In the genomic region with DNA sequence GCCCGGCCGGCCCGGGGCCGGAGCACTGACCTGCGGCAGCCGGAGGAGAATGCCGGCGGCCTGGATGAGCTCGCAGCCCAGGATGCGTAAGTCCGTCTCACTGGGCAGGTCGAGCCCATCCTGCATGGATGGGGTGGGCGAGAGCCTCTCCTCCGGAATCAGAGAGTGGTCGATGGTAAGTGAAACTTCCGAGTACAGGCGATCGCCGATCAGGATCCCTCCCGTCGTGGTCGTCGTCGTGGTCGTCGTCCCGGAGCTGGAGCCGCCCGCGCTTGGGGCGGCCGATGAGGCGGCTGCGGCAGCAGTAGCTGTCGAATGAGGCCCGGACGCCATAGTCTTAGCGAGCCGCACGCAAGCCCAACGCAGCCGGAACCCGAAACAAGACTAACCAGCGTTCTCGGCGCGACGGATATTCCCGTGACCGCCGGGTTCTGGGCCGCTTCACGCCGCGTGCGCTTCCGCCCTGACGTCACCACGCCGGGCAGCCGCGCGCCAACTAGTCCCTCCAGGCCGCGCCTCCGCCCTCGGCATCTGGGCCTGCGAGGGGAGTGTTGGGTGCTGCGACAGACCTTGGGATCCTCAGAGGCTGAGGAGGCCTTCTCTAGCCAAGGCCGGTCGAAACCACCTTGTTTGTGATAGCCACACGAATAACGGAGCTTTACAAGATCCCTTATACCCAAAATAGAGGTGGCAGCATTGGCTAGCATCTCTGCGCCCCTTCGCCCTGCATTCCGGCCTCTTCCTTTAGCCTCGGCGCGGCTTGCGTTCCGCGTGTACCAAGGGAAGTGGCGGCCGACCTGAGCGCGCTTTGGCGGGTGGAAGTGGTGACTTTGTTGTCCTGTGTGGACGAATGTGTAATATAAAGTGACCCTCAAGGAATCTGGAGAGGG, we compare ENCODE assay signal across 8 cellular contexts. TPM values are rescaled to one million over a fixed set of nuclear protein-coding genes. Genes with fewer than 3 reads are reported as not detected.
DNase-seq lines count a peak whose midpoint lies in the region; ATAC-seq and TF ChIP-seq lines count a peak whose summit lies in the region.

CCNL1 (minus strand) TSS at position 386 of the 890 bp plus-strand sequence; CDS start at position 333, 53 bp downstream.

- peaks cover 14% of the 10 kb centered on the region for H3K79me1 ChIP-seq in trophoblast cell (ENCODE audit: low read length)

- ATAC-seq in HG02870 (IDR thresholded peaks at IDR 0.05; ENCODE audit: unreplicated experiment) (peak; percentile 73), T-cell (replicated peaks in 1 of 4) (peak; percentile 76 to 83 (median 82))

- WGBS in adipose tissue, 3 donors: 0 to 1% (median 1%) methylated on average over 87 to 88 of the region's 88 CpGs
- WGBS in trophoblast cell (ENCODE audit: extremely low coverage, insufficient coverage, insufficient read length): no CpG with 5 or more reads among the region's 88 CpGs
- 0 to 1% methylated on average over 49 to 51 of the region's 88 CpGs for WGBS in tibial nerve, 2 donors

- H4K8ac ChIP-seq in trophoblast cell (ENCODE audit: low read depth, low read length): peak within 1 kb of the TSS; percentile 99

- H3K4ac ChIP-seq in trophoblast cell (ENCODE audit: low read depth, low read length): peak within 1 kb of the TSS; percentile 99

- peaks cover 0 to 4% of the 10 kb centered on the region in 2 experiments for H3K4me1 ChIP-seq in trophoblast cell (ENCODE audit: control insufficient read depth in 1 of 2, insufficient read depth in 2 of 2, low read length in 2 of 2)
- H3K4me1 ChIP-seq in tibial nerve: peaks cover 0 to 51% (median 43%) of the 10 kb centered on the region in 4 donors

- H3K23ac ChIP-seq in trophoblast cell (ENCODE audit: low read length): no peak within 1 kb of the TSS

- H4K91ac ChIP-seq in trophoblast cell (ENCODE audit: low read depth, low read length): peak within 1 kb of the TSS; percentile 99

- H3K18ac ChIP-seq in trophoblast cell (ENCODE audit: low read length): peak within 1 kb of the TSS; percentile 100

- TF ChIP-seq CTCF in GM13977 (IDR thresholded peaks at IDR 0.05; ENCODE audit: extremely low read depth, insufficient read depth, missing control alignments): no peak
- peak in 2 of 5 experiments; percentile 38 to 56 for TF ChIP-seq CTCF in tibial nerve (IDR thresholded peaks at IDR 0.05)

- DNase-seq in GM13977 (ENCODE audit: low spot score) (peak; percentile 90), NCI-H146 (lab: John Stamatoyannopoulos, UW) (peak; percentile 99), T-cell (peak; percentile 90 to 97 (median 95)), cardiac septum (ENCODE audit: low spot score) (peak; percentile 97), trophoblast cell (peak; percentile 98 to 99), tibial nerve (ENCODE audit: low spot score in 2 of 2) (peak; percentile 95)

- H3K4me3 ChIP-seq in trophoblast cell (ENCODE audit: low read depth, low read length): peak within 1 kb of the TSS; percentile 99
- H3K4me3 ChIP-seq in tibial nerve: peak within 1 kb of the TSS; percentile 66 to 99 (median 82)

- H2AFZ ChIP-seq in trophoblast cell (ENCODE audit: insufficient read depth, low read length, poor library complexity): peak within 1 kb of the TSS; percentile 96

- TF ChIP-seq POLR2A in tibial nerve (IDR thresholded peaks at IDR 0.05): peak; percentile 99 to 100

- H3K4me3 Mint-ChIP-seq in T-cell: peak within 1 kb of the TSS; percentile 87 to 99 (median 93)

- H3K9me3 ChIP-seq in trophoblast cell (ENCODE audit: insufficient read depth, low read depth, low read length) (peaks cover 2% of the 10 kb centered on the region), tibial nerve (no peaks in the 10 kb centered on the region)

- H3K36me3 ChIP-seq in trophoblast cell (ENCODE audit: control insufficient read depth in 1 of 2, insufficient read depth in 2 of 2, low read length in 2 of 2) (peaks cover 2 to 5% of the 10 kb centered on the region in 2 experiments), tibial nerve (peaks cover 0 to 28% (median 0%) of the 10 kb centered on the region in 3 donors)

- peak within 1 kb of the TSS; percentile 66 for H2BK12ac ChIP-seq in trophoblast cell (ENCODE audit: low read length)

- peaks cover 50 to 55% (median 54%) of the 10 kb centered on the region in 3 donors for H3K4me1 Mint-ChIP-seq in T-cell

- H3K27ac Mint-ChIP-seq in T-cell: peak within 1 kb of the TSS; percentile 99 to 100

- H3K27ac ChIP-seq in adipose tissue (ENCODE audit: low read depth, low read length): peak within 1 kb of the TSS; percentile 100
- H3K27ac ChIP-seq in trophoblast cell (ENCODE audit: low read depth, low read length): peak within 1 kb of the TSS; percentile 96
- H3K27ac ChIP-seq in tibial nerve: peak within 1 kb of the TSS; percentile 97 to 100 (median 99)

- TF ChIP-seq EP300 in tibial nerve (IDR thresholded peaks at IDR 0.05): peak; percentile 97 to 100

- H3K36me3 Mint-ChIP-seq in T-cell: peaks cover 43% of the 10 kb centered on the region

- peak within 1 kb of the TSS; percentile 99 for H2AK5ac ChIP-seq in trophoblast cell (ENCODE audit: low read length)

- peak within 1 kb of the TSS; percentile 75 for H3K4me2 ChIP-seq in trophoblast cell (ENCODE audit: low read length)

- H2BK5ac ChIP-seq in trophoblast cell (ENCODE audit: low read depth, low read length, poor library complexity): peak within 1 kb of the TSS; percentile 97

- in situ Hi-C loops in GM13977 (cut with MboI; ENCODE audit: low pct_unique_long_range_greater_than_20kb, low sequenced_read_pairs, unreplicated experiment): no loop called here

- peaks cover 14% of the 10 kb centered on the region for H3K79me2 ChIP-seq in trophoblast cell (ENCODE audit: control insufficient read depth, insufficient read depth, low read length, poor library complexity)

- intact Hi-C loops in cardiac septum (cut with DNase I): loop anchor here (1.0 to 10.0 kb wide), 3 partner anchors 14 to 85 kb away; no protein-coding TSS in a partner anchor

- H3K14ac ChIP-seq in trophoblast cell (ENCODE audit: low read length): peak within 1 kb of the TSS; percentile 99

- H3K9ac ChIP-seq in trophoblast cell (ENCODE audit: low read length): peak within 1 kb of the TSS; percentile 99

- H3K27me3 Mint-ChIP-seq in T-cell: no peaks in the 10 kb centered on the region

- POLR2A ChIA-PET in T-cell (lab: Charles Lee): interaction anchor here (0.5 to 3.4 kb wide), 29 partner anchors 7 to 1485 kb away, joined by 3 to 177 read pairs (median 4); partner anchors contain the start of genes RSRC1 (in 1 of the 2) and SSR3 (in 1 of the 2)

- H3K27me3 ChIP-seq in trophoblast cell (ENCODE audit: insufficient read depth, low read length): no peaks in the 10 kb centered on the region
- no peaks in the 10 kb centered on the region for H3K27me3 ChIP-seq in tibial nerve

- CTCF ChIA-PET in T-cell (lab: Charles Lee): interaction anchor here (0.8 to 2.5 kb wide), 8 partner anchors 10 to 605 kb away, joined by 3 to 38 read pairs (median 4); partner anchors contain the start of gene SSR3 (in 1 of the 2)

- H2BK120ac ChIP-seq in trophoblast cell (ENCODE audit: insufficient read depth, low read length, poor library complexity): peak within 1 kb of the TSS; percentile 99

- no peaks in the 10 kb centered on the region for H3K9me3 Mint-ChIP-seq in T-cell

- peak within 1 kb of the TSS; percentile 99 for H4K12ac ChIP-seq in trophoblast cell (ENCODE audit: low read depth, low read length)

RNA-seq across cellular contexts. Expression of gene CCNL1, which starts in this region (rescaled TPM):
- 1,000 to 10,000 TPM in 2 of 5 donors, 100 to 1,000 TPM in 3; 271 to 1,140 (median 276) TPM for total RNA-seq in T-cell
- polyA plus RNA-seq in adipose tissue: 100 to 1,000 TPM in 2 of 3 donors, 10 to 100 TPM in 1; 50.9 to 277 (median 118) TPM
- total RNA-seq in cardiac septum: 41.7 TPM
- 56.5 and 56.9 TPM in 2 replicates for polyA plus RNA-seq in trophoblast cell (2013)
- 100 to 1,000 TPM; 176 to 239 (median 239) TPM for total RNA-seq in tibial nerve

Comparison
In these comparisons a context has a peak if more than half of its experiments do, and no peak if none do; other contexts are left out.
1. Peak in every context shown above with its lines: DNase-seq, ATAC-seq, H3K4me3 ChIP-seq and H3K27ac ChIP-seq.